Comparison of ENCODE assay signal across 1 cellular context in the genomic region with DNA sequence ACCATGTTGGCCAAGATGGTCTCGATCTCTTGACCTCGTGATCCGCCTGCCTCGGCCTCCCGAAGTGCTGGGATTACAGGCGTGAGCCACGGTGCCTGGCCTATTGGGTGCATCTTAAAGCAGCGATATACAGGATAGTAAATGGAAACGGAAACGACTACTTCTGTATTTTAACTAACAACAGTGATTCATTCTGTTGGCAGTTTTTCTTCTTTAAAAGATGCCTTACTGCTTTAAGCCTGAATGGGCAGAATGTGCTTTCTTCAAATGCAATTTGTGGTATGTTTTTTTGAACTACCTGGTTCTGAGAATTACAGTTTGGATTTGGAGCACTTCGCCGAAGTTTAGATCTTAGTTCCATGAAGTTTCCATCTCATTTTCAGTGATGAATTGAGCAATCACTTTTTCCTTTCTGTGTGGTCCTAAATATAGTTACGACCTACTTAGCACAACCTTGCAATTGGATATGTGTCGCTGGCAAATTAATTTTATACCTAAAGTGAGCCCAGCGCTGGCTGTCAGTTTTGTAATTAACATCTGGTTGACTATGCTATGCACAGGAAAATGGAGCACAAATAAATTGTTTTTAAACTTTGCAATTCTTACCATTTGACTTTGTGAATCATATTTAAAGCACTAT.
TF ChIP-seq lines count a peak whose summit lies in the region.

No MANE protein-coding gene starts in this region.

TF ChIP-seq in Ishikawa, 13 proteins besides CTCF, POLR2A, EP300 and RAD21 (continued from another document):
- TF ChIP-seq, protein P1, sequence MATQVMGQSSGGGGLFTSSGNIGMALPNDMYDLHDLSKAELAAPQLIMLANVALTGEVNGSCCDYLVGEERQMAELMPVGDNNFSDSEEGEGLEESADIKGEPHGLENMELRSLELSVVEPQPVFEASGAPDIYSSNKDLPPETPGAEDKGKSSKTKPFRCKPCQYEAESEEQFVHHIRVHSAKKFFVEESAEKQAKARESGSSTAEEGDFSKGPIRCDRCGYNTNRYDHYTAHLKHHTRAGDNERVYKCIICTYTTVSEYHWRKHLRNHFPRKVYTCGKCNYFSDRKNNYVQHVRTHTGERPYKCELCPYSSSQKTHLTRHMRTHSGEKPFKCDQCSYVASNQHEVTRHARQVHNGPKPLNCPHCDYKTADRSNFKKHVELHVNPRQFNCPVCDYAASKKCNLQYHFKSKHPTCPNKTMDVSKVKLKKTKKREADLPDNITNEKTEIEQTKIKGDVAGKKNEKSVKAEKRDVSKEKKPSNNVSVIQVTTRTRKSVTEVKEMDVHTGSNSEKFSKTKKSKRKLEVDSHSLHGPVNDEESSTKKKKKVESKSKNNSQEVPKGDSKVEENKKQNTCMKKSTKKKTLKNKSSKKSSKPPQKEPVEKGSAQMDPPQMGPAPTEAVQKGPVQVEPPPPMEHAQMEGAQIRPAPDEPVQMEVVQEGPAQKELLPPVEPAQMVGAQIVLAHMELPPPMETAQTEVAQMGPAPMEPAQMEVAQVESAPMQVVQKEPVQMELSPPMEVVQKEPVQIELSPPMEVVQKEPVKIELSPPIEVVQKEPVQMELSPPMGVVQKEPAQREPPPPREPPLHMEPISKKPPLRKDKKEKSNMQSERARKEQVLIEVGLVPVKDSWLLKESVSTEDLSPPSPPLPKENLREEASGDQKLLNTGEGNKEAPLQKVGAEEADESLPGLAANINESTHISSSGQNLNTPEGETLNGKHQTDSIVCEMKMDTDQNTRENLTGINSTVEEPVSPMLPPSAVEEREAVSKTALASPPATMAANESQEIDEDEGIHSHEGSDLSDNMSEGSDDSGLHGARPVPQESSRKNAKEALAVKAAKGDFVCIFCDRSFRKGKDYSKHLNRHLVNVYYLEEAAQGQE (IDR thresholded peaks at IDR 0.05; ENCODE audit: low read depth) = no peak
